ENCODE assay signal across 11 cellular contexts in genomic region chr15:92394327-92395175, GRCh38. TPM values are rescaled to one million over a fixed set of nuclear protein-coding genes. Genes with fewer than 3 reads are reported as not detected.
DNase-seq lines count a peak whose midpoint lies in the region; ATAC-seq, FAIRE-seq and TF ChIP-seq lines count a peak whose summit lies in the region.
"Had no signal": no experiment of that assay in that cellular context is flagged by ENCODE, and none has a peak within 500 bp of the region (broad histone marks: within the 10 kb centered on the region; RNA-seq: fewer than 3 reads in every experiment).

No MANE protein-coding gene starts in this region.

- no peaks in the 10 kb centered on the region for H4K20me1 ChIP-seq in H1 (replicated peaks in 1 of 2; ENCODE audit: control insufficient read depth in 1 of 2, insufficient read depth in 2 of 2, low read length in 2 of 2)

- no peaks in the 10 kb centered on the region for H3K79me2 ChIP-seq in H1 (ENCODE audit: control insufficient read depth in 1 of 2, insufficient read depth in 2 of 2, low read length in 2 of 2)

- peak overlapping the region; percentile 91 to 93 for H3K4me2 ChIP-seq in H1 (ENCODE audit: insufficient read depth in 1 of 2, low read depth in 2 of 2, low read length in 2 of 2)

- H3K27me3 Mint-ChIP-seq in activated CD8-positive, alpha-beta T cell treated with anti-CD3 and anti-CD28 coated beads for 36 hours = peaks cover 54% of the 10 kb centered on the region

- POLR2A ChIA-PET in H1 (lab: Charles Lee; ENCODE audit: partially characterized antibody) = interaction anchor here (1.1 to 2.2 kb wide), 3 partner anchors 9 to 317 kb away, joined by 3 to 5 read pairs (median 5); no protein-coding TSS in a partner anchor
- POLR2A ChIA-PET in activated CD8-positive, alpha-beta T cell treated with anti-CD3 and anti-CD28 coated beads for 36 hours (lab: Charles Lee) = no interaction called here

- H3K56ac ChIP-seq in H1 (replicated peaks; ENCODE audit: insufficient read length, low read depth, low read length) = no peak overlapping the region

- no peak overlapping the region for H3K27ac ChIP-seq in H1 (ENCODE audit: low read depth, low read length)

- H3K23ac ChIP-seq in H1 (ENCODE audit: insufficient read length) = no peak overlapping the region

- CTCF ChIA-PET in H1 (lab: Charles Lee; ENCODE audit: partially characterized antibody) = interaction anchor here (0.9 to 3.0 kb wide), 11 partner anchors 9 to 320 kb away, joined by 3 to 19 read pairs (median 4); no protein-coding TSS in a partner anchor
- CTCF ChIA-PET in activated CD8-positive, alpha-beta T cell treated with anti-CD3 and anti-CD28 coated beads for 36 hours (lab: Charles Lee) = no interaction called here

- peaks cover 14% of the 10 kb centered on the region; the same call in 1 of the 2 replicates for H3K23me2 ChIP-seq in H1 (ENCODE audit: low read depth, low read length)

- H2AK5ac ChIP-seq in H1 (ENCODE audit: low read depth, low read length) = no peak overlapping the region

- 0 out of 2 replicates have a peak overlapping the region, but pooled peaks have one; percentile 27 for H2BK12ac ChIP-seq in H1 (ENCODE audit: low read depth, low read length)

- no peak overlapping the region for H4K91ac ChIP-seq in H1 (replicated peaks; ENCODE audit: insufficient read length, low read length)

- peaks cover 52% of the 10 kb centered on the region for H3K27me3 ChIP-seq in MG63
- peaks cover 7 to 42% (median 37%) of the 10 kb centered on the region in 4 experiments for H3K27me3 ChIP-seq in H1 (replicated peaks in 1 of 4; ENCODE audit: control insufficient read depth in 3 of 4, extremely low read depth in 1 of 4, insufficient read depth in 3 of 4, low read length in 3 of 4)

- H3K4me1 ChIP-seq in H1 (replicated peaks in 1 of 4; ENCODE audit: control insufficient read depth in 3 of 4, insufficient read depth in 4 of 4, low read length in 3 of 4) = peaks cover 3 to 17% (median 5%) of the 10 kb centered on the region in 4 experiments

- peaks cover 4% of the 10 kb centered on the region for H3K4me1 Mint-ChIP-seq in activated CD8-positive, alpha-beta T cell treated with anti-CD3 and anti-CD28 coated beads for 36 hours (ENCODE audit: low read depth)

- H3K4me3 ChIP-seq in MG63 = peak overlapping the region; percentile 38
- peak overlapping the region; percentile 74 to 83 (median 77) for H3K4me3 ChIP-seq in H1 (ENCODE audit: extremely low read depth in 1 of 4, insufficient read depth in 2 of 4, low read depth in 3 of 4, low read length in 4 of 4)

- WGBS in H1 (ENCODE audit: extremely low coverage in 1 of 2, insufficient coverage in 1 of 2, insufficient read length in 1 of 2, insufficient replicate concordance in 2 of 2, low coverage in 1 of 2, low lambda C conversion rate in 2 of 2, missing lambda C conversion rate in 1 of 2), 2 experiments = 2% methylated on average over 53 of the region's 82 CpGs; no CpG with 5 or more reads in 1 of the 2 experiments

- intact Hi-C loops in activated CD8-positive, alpha-beta T cell treated with anti-CD3 and anti-CD28 coated beads for 36 hours (cut with micrococcal nuclease) = no loop called here

- no peaks in the 10 kb centered on the region for H3K9me3 Mint-ChIP-seq in activated CD8-positive, alpha-beta T cell treated with anti-CD3 and anti-CD28 coated beads for 36 hours
- H3K9me3 Mint-ChIP-seq: stimulated activated naive CD8-positive, alpha-beta T cell treated with anti-CD3 and anti-CD28 coated beads, Interleukin-15, Interleukin-2, amounts not matched to agents 100 ng/mL and 50 ng/mL, for 24 hours had no signal

- H3K4ac ChIP-seq in H1 (replicated peaks; ENCODE audit: insufficient read length, low read depth, low read length) = no peak overlapping the region

- H3K27ac Mint-ChIP-seq in activated CD8-positive, alpha-beta T cell treated with anti-CD3 and anti-CD28 coated beads for 36 hours = no peak overlapping the region
- H3K27ac Mint-ChIP-seq: stimulated activated naive CD8-positive, alpha-beta T cell treated with anti-CD3 and anti-CD28 coated beads, Interleukin-15, Interleukin-2, amounts not matched to agents 100 ng/mL and 50 ng/mL, for 24 hours had no signal

- no peak overlapping the region for H2BK15ac ChIP-seq in H1 (ENCODE audit: low read length)

- peak in 1 of 2 experiments; percentile 39; a peak in 1 of 3 replicates for TF ChIP-seq POLR2A in H1 (IDR thresholded peaks at IDR 0.05; ENCODE audit: control extremely low read depth in 1 of 2, low read depth in 2 of 2, low read length in 2 of 2)

- no peaks in the 10 kb centered on the region for H3K36me3 Mint-ChIP-seq in activated CD8-positive, alpha-beta T cell treated with anti-CD3 and anti-CD28 coated beads for 36 hours (ENCODE audit: low read depth)

- no peak overlapping the region for H2BK5ac ChIP-seq in H1 (ENCODE audit: low read depth, low read length)

- no peak overlapping the region for H2BK120ac ChIP-seq in H1 (replicated peaks; ENCODE audit: low read depth, low read length)

- no peaks in the 10 kb centered on the region for H3K36me3 ChIP-seq in MG63
- no peaks in the 10 kb centered on the region for H3K36me3 ChIP-seq in H1 (ENCODE audit: control insufficient read depth in 2 of 4, insufficient read depth in 4 of 4, low read length in 3 of 4)

- DNase-seq in AG08395 (ENCODE audit: low spot score) (peak; percentile 18), MG63 (peak; percentile 9), H1 (ENCODE audit: low read depth in 1 of 2, low spot score in 2 of 2) (peak in 1 of 2 experiments; percentile 77), myocyte (ENCODE audit: low read depth) (peak; percentile 49), mucosa of gallbladder (ENCODE audit: low spot score) (no peak)
- DNase-seq in activated effector memory CD4-positive, alpha-beta T cell treated with Interleukin-2 at 50 U/mL for 16 hours = no peak
- no peak for DNase-seq in activated CD8-positive, alpha-beta T cell treated with anti-CD3 and anti-CD28 coated beads for 36 hours
- DNase-seq: activated CD4-positive, alpha-beta T cell treated with anti-CD3 and anti-CD28 coated beads, Interleukin-2, amount 50 U/mL, for 1 hour had no signal

- H3K9ac ChIP-seq in H1 (replicated peaks in 1 of 4; ENCODE audit: extremely low read depth in 1 of 4, low read depth in 3 of 4, low read length in 3 of 4) = peak overlapping the region; percentile 11 to 75 (median 38); a peak in 6 of 7 replicates

- peak in 1 of 2 experiments; percentile 5; a peak in 1 of 4 replicates for TF ChIP-seq RAD21 in H1 (IDR thresholded peaks at IDR 0.05 in 1 of 2, conservative IDR thresholded peaks at IDR 0.05 in 1 of 2; ENCODE audit: low read depth in 2 of 2, low read length in 2 of 2)

- TF ChIP-seq CTCF in H1 (IDR thresholded peaks at IDR 0.05; ENCODE audit: control extremely low read depth in 1 of 3, insufficient read depth in 1 of 3, low read depth in 1 of 3, low read length in 3 of 3) = no peak
- TF ChIP-seq CTCF in activated CD8-positive, alpha-beta T cell treated with anti-CD3 and anti-CD28 coated beads for 36 hours (IDR thresholded peaks at IDR 0.05) = no peak

- H3K14ac ChIP-seq in H1 (ENCODE audit: insufficient read length) = no peak overlapping the region

- H2AFZ ChIP-seq in H1 (ENCODE audit: low read length) = peak overlapping the region; percentile 50; the same call in 1 of the 2 replicates

- H2BK20ac ChIP-seq in H1 (ENCODE audit: low read length) = no peak overlapping the region

- H3K9me3 ChIP-seq in MG63 (no peaks in the 10 kb centered on the region), H1 (ENCODE audit: insufficient read depth in 2 of 2, low read depth in 1 of 2, low read length in 1 of 2) (no peaks in the 10 kb centered on the region)

- FAIRE-seq in H1 (lab: Jason Lieb, UNC) = no peak
- FAIRE-seq: HTR-8/SVneo had no signal

- no peak for ATAC-seq in HG03025 (IDR thresholded peaks at IDR 0.05; ENCODE audit: low FRiP score, unreplicated experiment)
- no peak for ATAC-seq in activated CD8-positive, alpha-beta T cell treated with anti-CD3 and anti-CD28 coated beads for 36 hours

- H3K79me1 ChIP-seq in H1 (ENCODE audit: low read depth, low read length) = no peaks in the 10 kb centered on the region

- H3K18ac ChIP-seq in H1 (ENCODE audit: extremely low read depth, low read length) = peak overlapping the region; percentile 62

- H4K8ac ChIP-seq in H1 (ENCODE audit: extremely low read depth, insufficient read depth, low read length) = 0 out of 2 replicates have a peak overlapping the region, but pooled peaks have one; percentile 1

- no peak for TF ChIP-seq EP300 in H1 (IDR thresholded peaks at IDR 0.05; ENCODE audit: borderline replicate concordance in 1 of 2, low read depth in 2 of 2, low read length in 2 of 2)

- no peak overlapping the region for H4K5ac ChIP-seq in H1 (ENCODE audit: insufficient read length, low read depth, low read length)

- no peak overlapping the region for H3K4me3 Mint-ChIP-seq in activated CD8-positive, alpha-beta T cell treated with anti-CD3 and anti-CD28 coated beads for 36 hours
- H3K4me3 Mint-ChIP-seq: stimulated activated naive CD8-positive, alpha-beta T cell treated with anti-CD3 and anti-CD28 coated beads, Interleukin-15, Interleukin-2, amounts not matched to agents 100 ng/mL and 50 ng/mL, for 24 hours had no signal

TF ChIP-seq in H1, 55 proteins besides CTCF, POLR2A, EP300 and RAD21 (continues in another document):
- no peak for TF ChIP-seq JUN (IDR thresholded peaks at IDR 0.05; ENCODE audit: low read depth, low read length)
- peak; percentile 67 for TF ChIP-seq SUZ12 (IDR thresholded peaks at IDR 0.05; ENCODE audit: low read length)
- TF ChIP-seq POLR2AphosphoS5 (IDR thresholded peaks at IDR 0.05; ENCODE audit: low read depth, low read length) = no peak
- TF ChIP-seq SIN3A (conservative IDR thresholded peaks at IDR 0.05 in 1 of 2, IDR thresholded peaks at IDR 0.05 in 1 of 2; ENCODE audit: low read depth in 1 of 2, low read length in 2 of 2) = 0 out of 4 replicates have a peak, but pooled peaks of 1 of the 2 experiments have one; percentile 32
- TF ChIP-seq TAF1 (IDR thresholded peaks at IDR 0.05; ENCODE audit: low read depth, low read length) = 0 out of 2 replicates have a peak, but pooled peaks have one; percentile 31
- peak; percentile 17; the same call in 1 of the 2 replicates for TF ChIP-seq TEAD4 (IDR thresholded peaks at IDR 0.05; ENCODE audit: low read depth, low read length)

RNA-seq across cellular contexts. Expression of gene ST8SIA2, which starts 0.9 kb away (rescaled TPM):
- total RNA-seq in MG63 (2014; rRNA removed; shearing (Covaris generic); ENCODE audit: low replicate concordance) = not detected in 2 replicates
- total RNA-seq in H1 (2021; fragmentation: NEBNext Ultra II Directional; extraction: Animal tissue kit (Norgen Biotek cat#: 25700)) = 3.2 and 4.5 TPM in 2 replicates
- polyA plus RNA-seq in H1 (2011; rRNA removed) = 3.0 and 4.4 TPM in 2 replicates
- polyA plus RNA-seq in H1 (2011; cell fraction: cytosol; rRNA removed) = 2.0 TPM
- polyA plus RNA-seq in H1 (2011; cell fraction: nucleus; rRNA removed) = 5.9 TPM
- 2.6 to 4.5 TPM (median 3.3 TPM) in 4 replicates for polyA plus RNA-seq in H1 (2012, experiment 1 of 2)
- 2.2 TPM for polyA plus RNA-seq in H1 (2012, experiment 2 of 2)
- polyA plus RNA-seq in H1 (2013, experiment 1 of 2) = 2.8 TPM
- 3.5 TPM for polyA plus RNA-seq in H1 (2013, experiment 2 of 2)
- polyA minus RNA-seq in H1 (2011; rRNA and poly(A)+ RNA removed) = 2.2 and 3.7 TPM in 2 replicates
- 1.5 TPM for polyA minus RNA-seq in H1 (2011; cell fraction: cytosol; rRNA and poly(A)+ RNA removed)
- polyA minus RNA-seq in H1 (2011; cell fraction: nucleus; rRNA and poly(A)+ RNA removed) = 4.5 TPM
- 28.6 and 30.8 TPM in 2 replicates for total RNA-seq in myocyte
- 25.6 TPM for polyA plus RNA-seq in myocyte (2012)
- total RNA-seq in activated CD8-positive, alpha-beta T cell treated with anti-CD3 and anti-CD28 coated beads for 36 hours = not detected
- 0.09 TPM for total RNA-seq in mucosa of gallbladder

Comparison
In these comparisons a context has a peak if more than half of its experiments do, and no peak if none do; other contexts are left out.
1. DNase-seq: peak in AG08395 (single experiment), MG63 (single experiment) and myocyte (single experiment); none in activated effector memory CD4-positive, alpha-beta T cell treated with Interleukin-2 at 50 U/mL for 16 hours (single experiment), activated CD8-positive, alpha-beta T cell treated with anti-CD3 and anti-CD28 coated beads for 36 hours (single experiment) and mucosa of gallbladder (single experiment).